Comparison of ENCODE assay signal across 26 cellular contexts in genomic region chr12:32253154-32253795, GRCh38.
DNase-seq lines count a peak whose midpoint lies in the region; ATAC-seq and TF ChIP-seq lines count a peak whose summit lies in the region.
"Had no signal": no experiment of that assay in that cellular context is flagged by ENCODE, and none has a peak within 500 bp of the region (broad histone marks: within the 10 kb centered on the region; RNA-seq: fewer than 3 reads in every experiment).

No MANE protein-coding gene starts in this region.

- H3K27ac Mint-ChIP-seq in activated naive CD8-positive, alpha-beta T cell treated with anti-CD3 and anti-CD28 coated beads, Interleukin-2, amount 50 U/mL, for 24 hours = no peak overlapping the region
- H3K27ac Mint-ChIP-seq: activated CD8-positive, alpha-beta memory T cell treated with anti-CD3 and anti-CD28 coated beads, Interleukin-2, amount 10 ng/mL, durations not matched to agents 7 days and 5 days; activated T-cell treated with anti-CD3 and anti-CD28 coated beads, Interleukin-2, amount 50 U/mL, for 72 hours had no signal

- H3K36me3 ChIP-seq in SU-DHL-6 (ENCODE audit: low read length) (peaks cover 7% of the 10 kb centered on the region; the same call in 1 of the 2 replicates), left ventricle myocardium inferior (no peaks in the 10 kb centered on the region)
- H3K36me3 ChIP-seq: heart left ventricle, pancreas, right atrium auricular region, upper lobe of left lung had no signal

- H4K20me1 ChIP-seq in SU-DHL-6 (ENCODE audit: low read depth, low read length) = no peaks in the 10 kb centered on the region

- no peaks in the 10 kb centered on the region for H3K9me2 ChIP-seq in SU-DHL-6 (replicated peaks; ENCODE audit: insufficient read depth, low read length)

- no peaks in the 10 kb centered on the region for H3K4me1 ChIP-seq in left ventricle myocardium inferior
- H3K4me1 ChIP-seq: heart left ventricle, pancreas, right atrium auricular region, upper lobe of left lung had no signal

- TF ChIP-seq CTCF in SU-DHL-6 (IDR thresholded peaks at IDR 0.05; ENCODE audit: insufficient read depth, low read length, poor library complexity, severe bottlenecking) (no peak), fibroblast of mammary gland (conservative IDR thresholded peaks at IDR 0.05; ENCODE audit: control insufficient read depth, insufficient read depth, low read depth, low read length) (no peak), left ventricle myocardium inferior (IDR thresholded peaks at IDR 0.05; ENCODE audit: borderline replicate concordance) (no peak)

- H3K27me3 Mint-ChIP-seq in activated naive CD8-positive, alpha-beta T cell treated with anti-CD3 and anti-CD28 coated beads, Interleukin-2, amount 50 U/mL, for 24 hours = no peaks in the 10 kb centered on the region
- H3K27me3 Mint-ChIP-seq: activated CD8-positive, alpha-beta memory T cell treated with anti-CD3 and anti-CD28 coated beads, Interleukin-2, amount 10 ng/mL, durations not matched to agents 7 days and 5 days had no signal

- H3K9ac ChIP-seq in SU-DHL-6 (ENCODE audit: low read length) = no peak overlapping the region
- H3K9ac ChIP-seq: KMS-11 had no signal

- H3K9me3 ChIP-seq in SU-DHL-6 (ENCODE audit: insufficient read depth, low read length) = no peaks in the 10 kb centered on the region
- peaks cover 10% of the 10 kb centered on the region for H3K9me3 ChIP-seq in left ventricle myocardium inferior (replicated peaks)
- H3K9me3 ChIP-seq: pancreas, upper lobe of left lung had no signal

- no peak overlapping the region for H2AFZ ChIP-seq in SU-DHL-6 (ENCODE audit: low read depth, low read length, severe bottlenecking)

- peak overlapping the region; percentile 58 for H3K4me2 ChIP-seq in SU-DHL-6 (ENCODE audit: low read depth, low read length, poor library complexity, severe bottlenecking)
- H3K4me2 ChIP-seq: KMS-11 had no signal

- no peaks in the 10 kb centered on the region; the same call in 1 of the 2 replicates for H3K79me2 ChIP-seq in SU-DHL-6 (ENCODE audit: insufficient read depth, low read length)

- DNase-seq in ACHN (peak; percentile 28), fibroblast of mammary gland (ENCODE audit: low read depth) (peak; percentile 27), HUDEP-2 (lab: John Stamatoyannopoulos, UW; ENCODE audit: unreplicated experiment in 76 of 76) (no peak), GOT3 (lab: John Stamatoyannopoulos, UW) (no peak), left ventricle myocardium inferior (no peak)
- DNase-seq in activated naive CD8-positive, alpha-beta T cell treated with anti-CD3 and anti-CD28 coated beads, Interleukin-2, amount 50 U/mL, for 24 hours = no peak
- DNase-seq: activated CD4-positive, alpha-beta T cell treated with anti-CD3 and anti-CD28 coated beads for 4 hours; activated CD8-positive, alpha-beta memory T cell treated with anti-CD3 and anti-CD28 coated beads, Interleukin-2, amount 10 ng/mL, durations not matched to agents 7 days and 5 days; activated naive CD4-positive, alpha-beta T cell; activated T-cell treated with anti-CD3 and anti-CD28 coated beads, Interleukin-2, amount 50 U/mL, for 72 hours; DMS79 treated with DMSO at 0.1 percent for 48 hours; heart left ventricle; left colon; NCI-H1417 treated with DMSO at 0.1 percent for 48 hours; NCI-H2081 treated with DMSO at 0.1 percent for 48 hours; NCI-H345; NCI-H748 treated with DMSO at 0.1 percent for 48 hours; pancreas; stimulated activated CD4-positive, alpha-beta T cell treated with anti-CD3 and anti-CD28 coated beads, Interleukin-2, amount 100 ng/mL, for 48 hours; upper lobe of left lung had no signal

- peaks cover 18% of the 10 kb centered on the region; the same call in 1 of the 2 replicates for H3F3A ChIP-seq in SU-DHL-6 (ENCODE audit: insufficient read depth)

- H3K9me3 Mint-ChIP-seq in activated naive CD8-positive, alpha-beta T cell treated with anti-CD3 and anti-CD28 coated beads, Interleukin-2, amount 50 U/mL, for 24 hours = no peaks in the 10 kb centered on the region
- H3K9me3 Mint-ChIP-seq: activated T-cell treated with anti-CD3 and anti-CD28 coated beads, Interleukin-2, amount 50 U/mL, for 72 hours had no signal

- peak; percentile 3 for ATAC-seq in GM21529 (IDR thresholded peaks at IDR 0.05; ENCODE audit: unreplicated experiment)
- no peak for ATAC-seq in activated naive CD8-positive, alpha-beta T cell treated with anti-CD3 and anti-CD28 coated beads, Interleukin-2, amount 50 U/mL, for 24 hours
- ATAC-seq: activated CD8-positive, alpha-beta memory T cell treated with anti-CD3 and anti-CD28 coated beads, Interleukin-2, amount 10 ng/mL, durations not matched to agents 7 days and 5 days; heart left ventricle; left colon had no signal

- peaks cover 4% of the 10 kb centered on the region for H3K36me3 Mint-ChIP-seq in activated naive CD8-positive, alpha-beta T cell treated with anti-CD3 and anti-CD28 coated beads, Interleukin-2, amount 50 U/mL, for 24 hours (ENCODE audit: low read depth)

- no peaks in the 10 kb centered on the region for H3K27me3 ChIP-seq in SU-DHL-6 (ENCODE audit: low read length)
- H3K27me3 ChIP-seq in left ventricle myocardium inferior (ENCODE audit: low read depth) = no peaks in the 10 kb centered on the region
- H3K27me3 ChIP-seq: heart left ventricle, pancreas, right atrium auricular region, upper lobe of left lung had no signal

- peaks cover 6% of the 10 kb centered on the region for H3K4me1 Mint-ChIP-seq in activated naive CD8-positive, alpha-beta T cell treated with anti-CD3 and anti-CD28 coated beads, Interleukin-2, amount 50 U/mL, for 24 hours

- H3K4me3 Mint-ChIP-seq in activated naive CD8-positive, alpha-beta T cell treated with anti-CD3 and anti-CD28 coated beads, Interleukin-2, amount 50 U/mL, for 24 hours = no peak overlapping the region
- H3K4me3 Mint-ChIP-seq: activated CD8-positive, alpha-beta memory T cell treated with anti-CD3 and anti-CD28 coated beads, Interleukin-2, amount 10 ng/mL, durations not matched to agents 7 days and 5 days; activated T-cell treated with anti-CD3 and anti-CD28 coated beads, Interleukin-2, amount 50 U/mL, for 72 hours had no signal

- peak overlapping the region; percentile 69 for H3K27ac ChIP-seq in SU-DHL-6 (ENCODE audit: low read depth, low read length)
- H3K27ac ChIP-seq in left ventricle myocardium inferior (replicated peaks) = no peak overlapping the region
- H3K27ac ChIP-seq: epithelial cell of prostate, heart left ventricle, KMS-11, pancreas, right atrium auricular region, SK-N-MC, upper lobe of left lung had no signal

- no peak overlapping the region for H3K4me3 ChIP-seq in SU-DHL-6 (ENCODE audit: insufficient read depth, low read length, poor library complexity, severe bottlenecking)
- H3K4me3 ChIP-seq in fibroblast of mammary gland (ENCODE audit: control insufficient read depth, low read depth, low read length) = no peak overlapping the region
- no peak overlapping the region for H3K4me3 ChIP-seq in left ventricle myocardium inferior
- H3K4me3 ChIP-seq: heart left ventricle, pancreas, right atrium auricular region, SK-N-MC, upper lobe of left lung had no signal

- in situ Hi-C loops in ACHN (cut with HindIII; ENCODE audit: low pct_ligation_motif_present, low pct_unique_long_range_greater_than_20kb, low sequenced_read_pairs) = no loop called here

- intact Hi-C loops in left ventricle myocardium inferior (cut with micrococcal nuclease) = no loop called here

Comparison
In these comparisons a context has a peak if more than half of its experiments do, and no peak if none do; other contexts are left out.
1. DNase-seq: peak in ACHN (single experiment) and fibroblast of mammary gland (single experiment); none in HUDEP-2 (0 of 76), activated naive CD8-positive, alpha-beta T cell treated with anti-CD3 and anti-CD28 coated beads, Interleukin-2, amount 50 U/mL, for 24 hours (single experiment), GOT3 (single experiment) and left ventricle myocardium inferior (single experiment).